ENCODE assay signal across 23 cellular contexts in the genomic region with DNA sequence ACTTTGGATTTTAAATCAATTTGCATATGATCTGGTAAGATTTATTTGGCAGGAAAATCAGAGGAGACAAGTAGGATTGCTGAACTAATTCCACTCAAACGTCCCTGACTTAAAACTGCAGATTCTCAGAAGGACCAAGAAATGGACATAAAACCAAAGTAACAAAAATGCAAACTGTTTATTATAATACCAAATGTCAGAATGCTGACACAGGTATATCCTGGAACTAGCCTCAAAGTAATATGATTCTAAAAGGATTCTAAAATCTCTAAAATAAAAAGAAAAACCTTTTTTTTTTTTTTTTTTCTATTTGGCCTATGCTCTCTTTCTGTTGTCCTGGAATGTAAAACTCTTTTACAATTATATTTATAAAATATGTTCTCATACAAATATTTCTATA.
A peak's percentile ranks its signal among the peaks of the same experiment; 100 is the strongest.
DNase-seq lines count a peak whose midpoint lies in the region; ATAC-seq, FAIRE-seq and TF ChIP-seq lines count a peak whose summit lies in the region.
"Had no signal": no experiment of that assay in that cellular context is flagged by ENCODE, and none has a peak within 500 bp of the region (broad histone marks: within the 10 kb centered on the region; RNA-seq: fewer than 3 reads in every experiment).

No MANE protein-coding gene starts in this region.

- in situ Hi-C loops in IMR-90 (cut with MboI; ENCODE audit: low sequenced_read_pairs): no loop called here

- dilution Hi-C loops in IMR-90 (cut with HindIII; ENCODE audit: low sequenced_read_pairs, unreplicated experiment): no loop called here

- WGBS in IMR-90 (ENCODE audit: extremely low coverage in 2 of 2, insufficient read length in 1 of 2), 2 experiments: no CpG with 5 or more reads among the region's 1 CpG
- WGBS in small intestine, 3 donors: 62 to 75% (median 70%) methylated on average over 1 of the region's 1 CpG

- H3K27me3 ChIP-seq in IMR-90 (ENCODE audit: control insufficient read depth, insufficient read depth, low read length) (no peaks in the 10 kb centered on the region), small intestine (ENCODE audit: control insufficient read depth in 2 of 2, insufficient read depth in 2 of 2, low read length in 2 of 2) (no peaks in the 10 kb centered on the region)
- H3K27me3 ChIP-seq: BE2C, BLaER1 had no signal

- H4K5ac ChIP-seq in IMR-90 (ENCODE audit: low read depth, low read length): no peak overlapping the region

- no peak overlapping the region for H2BK120ac ChIP-seq in IMR-90 (ENCODE audit: low read depth, low read length)

- no peak overlapping the region for H3K56ac ChIP-seq in IMR-90 (ENCODE audit: extremely low read depth, insufficient read depth, low read length)

- H3K14ac ChIP-seq in IMR-90 (replicated peaks; ENCODE audit: low read depth, low read length): no peak overlapping the region

- no peak overlapping the region for H3K18ac ChIP-seq in IMR-90 (ENCODE audit: low read depth, low read length)

- no peak overlapping the region for H2BK5ac ChIP-seq in IMR-90 (ENCODE audit: low read depth, low read length, poor library complexity, severe bottlenecking)

- TF ChIP-seq RAD21 in IMR-90 (IDR thresholded peaks at IDR 0.05; ENCODE audit: low read length): no peak

- H3K4ac ChIP-seq in IMR-90 (ENCODE audit: low read depth, low read length): no peak overlapping the region

- 0 out of 2 replicates have a peak, but pooled peaks cover 3% of the 10 kb centered on the region for H3K9me1 ChIP-seq in IMR-90 (ENCODE audit: insufficient read depth, low read length)

- no TSS peak for BruUV-seq in IMR-90 (replicated peaks; lab: Mats Ljungman, UMichigan)

- no peak for DNase-seq in IMR-90
- DNase-seq in small intestine: no peak
- no peak for DNase-seq in middle frontal gyrus (ENCODE audit: extremely low spot score, low spot score)
- DNase-seq: 8988T; ACHN; BE2C; C1 segment of cervical spinal cord; CD4-positive, alpha-beta memory T cell; CD4-positive, CD25-positive, alpha-beta regulatory T cell; CD8-positive, alpha-beta memory T cell; COR-L47; DMS 273 treated with DMSO at 0.1 percent for 48 hours; DMS153; DMS53; DMS79; DND-41; EL; GF-D8 had no signal

- H4K20me1 ChIP-seq in IMR-90 (ENCODE audit: insufficient read depth, low read length): no peaks in the 10 kb centered on the region
- H4K20me1 ChIP-seq: BLaER1 had no signal

- H3K23ac ChIP-seq in IMR-90 (ENCODE audit: low read depth, low read length): no peak overlapping the region

- H2AK9ac ChIP-seq in IMR-90 (replicated peaks; ENCODE audit: low read depth, low read length, poor library complexity): no peak overlapping the region

- H3K4me1 ChIP-seq in IMR-90 (ENCODE audit: control insufficient read depth, insufficient read depth, low read length): peaks cover 7% of the 10 kb centered on the region; the same call in 1 of the 2 replicates
- H3K4me1 ChIP-seq in small intestine (ENCODE audit: control insufficient read depth in 2 of 2, insufficient read depth in 1 of 2, low read depth in 1 of 2, low read length in 1 of 2): no peaks in the 10 kb centered on the region
- H3K4me1 ChIP-seq: BE2C, BLaER1 had no signal

- H3K4me3 ChIP-seq in IMR-90 (ENCODE audit: insufficient read depth, low read depth, low read length) (no peak overlapping the region), small intestine (ENCODE audit: low read depth in 1 of 2, low read length in 2 of 2) (no peak overlapping the region)
- H3K4me3 ChIP-seq: BLaER1 had no signal

- no peaks in the 10 kb centered on the region for H3K79me1 ChIP-seq in IMR-90 (ENCODE audit: low read depth in 1 of 2, low read length in 2 of 2)

- FAIRE-seq in G401.6 (lab: Jason Lieb, UNC): peak; percentile 42
- FAIRE-seq in small intestine (lab: Jason Lieb, UNC): peak; percentile 5
- FAIRE-seq: A204.1, GM12891 had no signal

- H3K36me3 ChIP-seq in IMR-90 (ENCODE audit: control insufficient read depth, insufficient read depth, low read length) (no peaks in the 10 kb centered on the region), small intestine (ENCODE audit: control insufficient read depth in 2 of 2, insufficient read depth in 2 of 2, low read length in 2 of 2) (no peaks in the 10 kb centered on the region)
- H3K36me3 ChIP-seq: BE2C, BLaER1 had no signal

- POLR2A ChIA-PET in IMR-90 (lab: Charles Lee; ENCODE audit: unreplicated experiment): no interaction called here

- no peak overlapping the region for H2BK20ac ChIP-seq in IMR-90 (ENCODE audit: low read depth, low read length)

- no peak overlapping the region for H2BK15ac ChIP-seq in IMR-90 (ENCODE audit: low read depth, low read length)

- TF ChIP-seq POLR2A in IMR-90 (IDR thresholded peaks at IDR 0.05; ENCODE audit: low read depth, low read length): no peak

- no peak for TF ChIP-seq CTCF in IMR-90 (conservative IDR thresholded peaks at IDR 0.05; ENCODE audit: low read depth, low read length)

- no peak for ATAC-seq in IMR-90 (ENCODE audit: low read depth)
- no peak for ATAC-seq in GM18868 (IDR thresholded peaks at IDR 0.05; ENCODE audit: unreplicated experiment)

- H4K8ac ChIP-seq in IMR-90 (ENCODE audit: low read depth in 2 of 2, low read length in 2 of 2): no peak overlapping the region

- H3K27ac ChIP-seq in IMR-90 (ENCODE audit: insufficient read depth, low read length) (no peak overlapping the region), small intestine (ENCODE audit: low read depth in 1 of 2, low read length in 1 of 2) (no peak overlapping the region)
- H3K27ac ChIP-seq: BLaER1 had no signal

- H3K4me2 ChIP-seq in IMR-90 (ENCODE audit: low read depth, low read length): no peak overlapping the region
- H3K4me2 ChIP-seq: BLaER1 had no signal

- no peak overlapping the region for H4K91ac ChIP-seq in IMR-90 (ENCODE audit: insufficient read depth, low read depth, low read length)

- H3K9me3 ChIP-seq in IMR-90 (ENCODE audit: control insufficient read depth, insufficient read depth, low read length) (no peaks in the 10 kb centered on the region), small intestine (ENCODE audit: control insufficient read depth, low read depth) (no peaks in the 10 kb centered on the region)
- H3K9me3 ChIP-seq: BLaER1 had no signal

- H3K9ac ChIP-seq in IMR-90 (ENCODE audit: low read depth, low read length): no peak overlapping the region
- H3K9ac ChIP-seq: BLaER1 had no signal

- CTCF ChIA-PET in IMR-90 (lab: Yijun Ruan, JAX): no interaction called here

- no peak overlapping the region for H2AK5ac ChIP-seq in IMR-90 (ENCODE audit: low read depth, low read length)

- H2AFZ ChIP-seq in IMR-90 (replicated peaks; ENCODE audit: low read length, poor library complexity): no peak overlapping the region

- intact Hi-C loops in IMR-90 (cut with micrococcal nuclease): no loop called here

TF ChIP-seq in IMR-90, 13 proteins besides CTCF, POLR2A, EP300 and RAD21:
- no peak for TF ChIP-seq MXI1 (IDR thresholded peaks at IDR 0.05; ENCODE audit: borderline replicate concordance, low read depth, low read length)
- TF ChIP-seq MAFK (IDR thresholded peaks at IDR 0.05; ENCODE audit: low read depth, low read length): peak; percentile 58
- no peak for TF ChIP-seq CHD1 (IDR thresholded peaks at IDR 0.05; ENCODE audit: low read depth, low read length)
- TF ChIP-seq, protein P1, sequence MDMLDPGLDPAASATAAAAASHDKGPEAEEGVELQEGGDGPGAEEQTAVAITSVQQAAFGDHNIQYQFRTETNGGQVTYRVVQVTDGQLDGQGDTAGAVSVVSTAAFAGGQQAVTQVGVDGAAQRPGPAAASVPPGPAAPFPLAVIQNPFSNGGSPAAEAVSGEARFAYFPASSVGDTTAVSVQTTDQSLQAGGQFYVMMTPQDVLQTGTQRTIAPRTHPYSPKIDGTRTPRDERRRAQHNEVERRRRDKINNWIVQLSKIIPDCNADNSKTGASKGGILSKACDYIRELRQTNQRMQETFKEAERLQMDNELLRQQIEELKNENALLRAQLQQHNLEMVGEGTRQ (IDR thresholded peaks at IDR 0.05; ENCODE audit: low read depth, low read length): no peak
- TF ChIP-seq, protein P2, sequence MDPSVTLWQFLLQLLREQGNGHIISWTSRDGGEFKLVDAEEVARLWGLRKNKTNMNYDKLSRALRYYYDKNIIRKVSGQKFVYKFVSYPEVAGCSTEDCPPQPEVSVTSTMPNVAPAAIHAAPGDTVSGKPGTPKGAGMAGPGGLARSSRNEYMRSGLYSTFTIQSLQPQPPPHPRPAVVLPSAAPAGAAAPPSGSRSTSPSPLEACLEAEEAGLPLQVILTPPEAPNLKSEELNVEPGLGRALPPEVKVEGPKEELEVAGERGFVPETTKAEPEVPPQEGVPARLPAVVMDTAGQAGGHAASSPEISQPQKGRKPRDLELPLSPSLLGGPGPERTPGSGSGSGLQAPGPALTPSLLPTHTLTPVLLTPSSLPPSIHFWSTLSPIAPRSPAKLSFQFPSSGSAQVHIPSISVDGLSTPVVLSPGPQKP (IDR thresholded peaks at IDR 0.05; ENCODE audit: borderline replicate concordance, low read depth, low read length): no peak
